In genomic region chr9:127578952-127579853, GRCh38 we compare ENCODE assay signal across 8 cellular contexts. TPM values are rescaled to one million over a fixed set of nuclear protein-coding genes. Genes with fewer than 3 reads are reported as not detected.
DNase-seq lines count a peak whose midpoint lies in the region; ATAC-seq and TF ChIP-seq lines count a peak whose summit lies in the region.

No MANE protein-coding gene starts in this region.

- H3K36me3 ChIP-seq in mammary epithelial cell (ENCODE audit: insufficient read depth, low read length) = no peaks in the 10 kb centered on the region
- H3K36me3 ChIP-seq in smooth muscle cell (ENCODE audit: low read depth) = no peaks in the 10 kb centered on the region
- no peaks in the 10 kb centered on the region for H3K36me3 ChIP-seq in Karpas-422 (ENCODE audit: insufficient read depth, low read length)

- H3K9ac ChIP-seq in mammary epithelial cell (ENCODE audit: insufficient read depth, low read length) = peak overlapping the region; percentile 83
- peak overlapping the region; percentile 60 for H3K9ac ChIP-seq in smooth muscle cell (ENCODE audit: low read depth)
- no peak overlapping the region for H3K9ac ChIP-seq in Karpas-422 (ENCODE audit: low read length)

- TSS peak; percentile 96 for BruUV-seq in mammary epithelial cell (replicated peaks; lab: Mats Ljungman, UMichigan)

- DNase-seq in NCI-H2107 treated with DMSO at 0.1 percent for 48 hours (lab: John Stamatoyannopoulos, UW; ENCODE audit: unreplicated experiment) (peak; percentile 89), mammary epithelial cell (peak; percentile 98), islet precursor cell (peak; percentile 97), smooth muscle cell (lab: John Stamatoyannopoulos, UW; ENCODE audit: unreplicated experiment) (peak; percentile 77), Karpas-422 (no peak), NCI-H526 treated with DMSO at 0.1 percent for 48 hours (lab: John Stamatoyannopoulos, UW) (no peak)
- peak; percentile 44 for DNase-seq in activated CD4-positive, CD25-positive, alpha-beta regulatory T cell treated with anti-CD3 and anti-CD28 coated beads, Interleukin-2, amount 50 U/mL, for 16 hours (ENCODE audit: low read depth, low spot score)

- H3K9me3 ChIP-seq in mammary epithelial cell (replicated peaks; ENCODE audit: insufficient read depth, low read length) (peaks cover 11% of the 10 kb centered on the region), smooth muscle cell (replicated peaks; ENCODE audit: low read depth) (no peaks in the 10 kb centered on the region), Karpas-422 (ENCODE audit: low read length) (no peaks in the 10 kb centered on the region)

- H3K4me2 ChIP-seq in mammary epithelial cell (ENCODE audit: insufficient read depth, low read depth, low read length) (peak overlapping the region; percentile 67), smooth muscle cell (peak overlapping the region; percentile 70), Karpas-422 (ENCODE audit: low read depth, low read length, poor library complexity, severe bottlenecking) (no peak overlapping the region)

- peaks cover 3% of the 10 kb centered on the region for H3F3A ChIP-seq in smooth muscle cell (ENCODE audit: low read depth)

- H3K79me2 ChIP-seq in mammary epithelial cell (ENCODE audit: insufficient read depth, low read length) (peaks cover 21% of the 10 kb centered on the region), smooth muscle cell (ENCODE audit: low read depth) (no peaks in the 10 kb centered on the region), Karpas-422 (ENCODE audit: low read length) (no peaks in the 10 kb centered on the region)

- H4K20me1 ChIP-seq in mammary epithelial cell (ENCODE audit: insufficient read depth, low read length) (no peaks in the 10 kb centered on the region), smooth muscle cell (ENCODE audit: low read depth) (no peaks in the 10 kb centered on the region), Karpas-422 (ENCODE audit: insufficient read depth, low read depth, low read length) (no peaks in the 10 kb centered on the region)

- dilution Hi-C loops in mammary epithelial cell (cut with HindIII; ENCODE audit: low sequenced_read_pairs) = no loop called here

- peak in 1 of 2 donors; percentile 31 for TF ChIP-seq CTCF in mammary epithelial cell (conservative IDR thresholded peaks at IDR 0.05 in 1 of 2, IDR thresholded peaks at IDR 0.05 in 1 of 2; ENCODE audit: extremely low read depth in 1 of 2, insufficient read depth in 1 of 2, low read depth in 1 of 2, low read length in 2 of 2)
- TF ChIP-seq CTCF in smooth muscle cell (IDR thresholded peaks at IDR 0.05; ENCODE audit: borderline replicate concordance, insufficient read depth, poor library complexity, severe bottlenecking) = no peak

- H3K4me1 ChIP-seq in mammary epithelial cell (ENCODE audit: insufficient read depth, low read length) (peaks cover 29% of the 10 kb centered on the region), smooth muscle cell (ENCODE audit: low read depth) (peaks cover 5% of the 10 kb centered on the region), Karpas-422 (ENCODE audit: low read length) (peaks cover 10% of the 10 kb centered on the region)

- CTCF ChIA-PET in mammary epithelial cell (lab: Charles Lee; ENCODE audit: low non-redundant PET) = interaction anchor here (0.9 kb wide), 1 partner anchor 76 kb away, joined by 5 read pairs; no protein-coding TSS in a partner anchor

- no peaks in the 10 kb centered on the region for H3K27me3 ChIP-seq in mammary epithelial cell (ENCODE audit: insufficient read depth, low read length)
- no peaks in the 10 kb centered on the region for H3K27me3 ChIP-seq in smooth muscle cell (ENCODE audit: low read depth)
- no peaks in the 10 kb centered on the region for H3K27me3 ChIP-seq in Karpas-422 (ENCODE audit: low read length)

- H3K4me3 ChIP-seq in mammary epithelial cell (replicated peaks in 1 of 3; ENCODE audit: insufficient read depth in 1 of 3, low read depth in 2 of 3, low read length in 3 of 3) (peak overlapping the region; percentile 15 to 42 (median 33)), smooth muscle cell (peak overlapping the region; percentile 19), Karpas-422 (ENCODE audit: low read length) (no peak overlapping the region)

- ATAC-seq in GM19395 (IDR thresholded peaks at IDR 0.05; ENCODE audit: unreplicated experiment) = peak; percentile 62

- intact Hi-C loops in mammary epithelial cell (cut with micrococcal nuclease) = loop anchor here (1.0 to 2.0 kb wide), 2 partner anchors 10 to 44 kb away; a partner anchor contains a TSS

- H3K27ac ChIP-seq in mammary epithelial cell (ENCODE audit: insufficient read depth, low read depth, low read length) (peak overlapping the region; percentile 84), smooth muscle cell (ENCODE audit: low read depth) (peak overlapping the region; percentile 89), Karpas-422 (ENCODE audit: low read length) (no peak overlapping the region)

- 6% methylated on average over 13 of the region's 21 CpGs for WGBS in mammary epithelial cell (ENCODE audit: low coverage, missing lambda C conversion rate)
- 29% methylated on average over 21 of the region's 21 CpGs for WGBS in smooth muscle cell (ENCODE audit: low lambda C conversion rate)

- no peaks in the 10 kb centered on the region for H3K9me2 ChIP-seq in Karpas-422 (replicated peaks; ENCODE audit: insufficient read depth, low read length)

- H2AFZ ChIP-seq in mammary epithelial cell (ENCODE audit: low read depth, low read length) (peak overlapping the region; percentile 64), smooth muscle cell (ENCODE audit: low read depth) (peak overlapping the region; percentile 49), Karpas-422 (ENCODE audit: low read length) (no peak overlapping the region)

- in situ Hi-C loops in mammary epithelial cell (cut with MboI; ENCODE audit: low sequenced_read_pairs in 2 of 2) = no loop called here

RNA-seq across cellular contexts. Expression of gene STXBP1, which starts 32.9 kb away (rescaled TPM):
- total RNA-seq in mammary epithelial cell (10 to 100 TPM; 32.5 to 72.5 TPM), smooth muscle cell (22.4 and 39.5 TPM in 2 replicates)
- polyA plus RNA-seq in mammary epithelial cell (31.6 TPM), smooth muscle cell (22.8 and 26.7 TPM in 2 replicates)
- polyA minus RNA-seq in mammary epithelial cell = 107 TPM
- total RNA-seq in Karpas-422 (2014; rRNA removed; shearing (Covaris generic); ENCODE audit: low replicate concordance) = 3.1 and 3.6 TPM in 2 replicates

Comparison
In these comparisons a context has a peak if more than half of its experiments do, and no peak if none do; other contexts are left out.
1. DNase-seq: peak in NCI-H2107 treated with DMSO at 0.1 percent for 48 hours (single experiment), activated CD4-positive, CD25-positive, alpha-beta regulatory T cell treated with anti-CD3 and anti-CD28 coated beads, Interleukin-2, amount 50 U/mL, for 16 hours (single experiment), mammary epithelial cell (single experiment), islet precursor cell (single experiment) and smooth muscle cell (single experiment); none in Karpas-422 (single experiment) and NCI-H526 treated with DMSO at 0.1 percent for 48 hours (single experiment).